In the genomic region with DNA sequence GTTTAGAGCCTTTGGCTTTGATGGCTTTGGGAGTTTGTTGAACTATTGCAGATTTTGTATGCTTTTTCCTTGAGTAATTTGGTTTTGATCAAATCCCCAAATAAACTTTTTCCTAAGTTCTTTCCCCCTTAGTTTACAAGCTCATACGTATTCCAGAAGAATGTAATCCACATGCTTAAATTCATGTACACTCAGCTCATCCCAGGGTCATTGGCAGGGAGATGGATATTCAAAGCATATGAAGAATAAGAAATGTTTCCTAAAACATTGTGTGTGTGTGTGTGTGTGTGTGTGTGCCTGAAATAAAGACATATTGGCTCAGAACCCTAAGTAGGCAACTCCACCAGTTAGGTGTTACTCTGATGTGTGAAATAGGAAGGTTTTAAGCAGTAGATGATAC, we compare ENCODE assay signal across 1 cellular context.
TF ChIP-seq lines count a peak whose summit lies in the region.

No MANE protein-coding gene starts in this region.

TF ChIP-seq in IMR-90, 13 proteins besides CTCF, POLR2A, EP300 and RAD21 (continued from another document):
- TF ChIP-seq, protein P1, sequence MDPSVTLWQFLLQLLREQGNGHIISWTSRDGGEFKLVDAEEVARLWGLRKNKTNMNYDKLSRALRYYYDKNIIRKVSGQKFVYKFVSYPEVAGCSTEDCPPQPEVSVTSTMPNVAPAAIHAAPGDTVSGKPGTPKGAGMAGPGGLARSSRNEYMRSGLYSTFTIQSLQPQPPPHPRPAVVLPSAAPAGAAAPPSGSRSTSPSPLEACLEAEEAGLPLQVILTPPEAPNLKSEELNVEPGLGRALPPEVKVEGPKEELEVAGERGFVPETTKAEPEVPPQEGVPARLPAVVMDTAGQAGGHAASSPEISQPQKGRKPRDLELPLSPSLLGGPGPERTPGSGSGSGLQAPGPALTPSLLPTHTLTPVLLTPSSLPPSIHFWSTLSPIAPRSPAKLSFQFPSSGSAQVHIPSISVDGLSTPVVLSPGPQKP (IDR thresholded peaks at IDR 0.05; ENCODE audit: borderline replicate concordance, low read depth, low read length), result no peak
- TF ChIP-seq NFE2L2 (IDR thresholded peaks at IDR 0.05; ENCODE audit: low read depth, low read length) (no peak), BHLHE40 (IDR thresholded peaks at IDR 0.05; ENCODE audit: low read depth, low read length) (no peak), MAZ (IDR thresholded peaks at IDR 0.05; ENCODE audit: borderline replicate concordance, low read depth, low read length) (no peak), SMC3 (IDR thresholded peaks at IDR 0.05; ENCODE audit: low read depth, low read length) (no peak), RFX5 (IDR thresholded peaks at IDR 0.05; ENCODE audit: low read depth, low read length) (no peak), RCOR1 (IDR thresholded peaks at IDR 0.05; ENCODE audit: insufficient replicate concordance, low read length) (no peak), MXI1 (IDR thresholded peaks at IDR 0.05; ENCODE audit: borderline replicate concordance, low read depth, low read length) (no peak)
